ENCODE assay signal across 8 cellular contexts in genomic region chr19:2783781-2784145, GRCh38. TPM values are rescaled to one million over a fixed set of nuclear protein-coding genes. Genes with fewer than 3 reads are reported as not detected.
DNase-seq lines count a peak whose midpoint lies in the region; ATAC-seq and TF ChIP-seq lines count a peak whose summit lies in the region.

No MANE protein-coding gene starts in this region.

- peak overlapping the region; percentile 92 for H3K4me3 Mint-ChIP-seq in nephron progenitor cell

- peak overlapping the region; percentile 70 to 93 (median 82) for H3K4me2 ChIP-seq in BLaER1 treated with 17β-estradiol and CSF1 and Interleukin-3, amounts not matched to agents 10 nM and 100 nM

- H3K9me3 Mint-ChIP-seq in nephron progenitor cell, result peaks cover 10% of the 10 kb centered on the region

- H4K20me1 ChIP-seq in BLaER1 treated with 17β-estradiol and CSF1 and Interleukin-3, amounts not matched to agents 10 nM and 100 nM, result peaks cover 32 to 70% (median 55%) of the 10 kb centered on the region in 11 experiments; a peak in 21 of 22 replicates

- H3K36me3 ChIP-seq in BLaER1 treated with 17β-estradiol and CSF1 and Interleukin-3, amounts not matched to agents 10 nM and 100 nM, result peaks cover 0 to 51% (median 40%) of the 10 kb centered on the region in 11 experiments; a peak in 20 of 22 replicates
- H3K36me3 ChIP-seq in BE2C, result peaks cover 26% of the 10 kb centered on the region

- peak overlapping the region; percentile 98 for H3K27ac Mint-ChIP-seq in nephron progenitor cell

- H3K9ac ChIP-seq in BLaER1 treated with 17β-estradiol and CSF1 and Interleukin-3, amounts not matched to agents 10 nM and 100 nM, result peak overlapping the region in 8 of 11 experiments; percentile 94 to 99 (median 96); a peak in 15 of 22 replicates

- H3K9me3 ChIP-seq in BLaER1 treated with 17β-estradiol and CSF1 and Interleukin-3, amounts not matched to agents 10 nM and 100 nM (replicated peaks in 1 of 11), result no peaks in the 10 kb centered on the region
- H3K9me3 ChIP-seq in BE2C, result no peaks in the 10 kb centered on the region

- peak overlapping the region in 9 of 10 experiments; percentile 20 to 100 (median 97); a peak in 14 of 20 replicates for H3K4me3 ChIP-seq in BLaER1 treated with 17β-estradiol and CSF1 and Interleukin-3, amounts not matched to agents 10 nM and 100 nM
- peak overlapping the region; percentile 88 for H3K4me3 ChIP-seq in LNCaP clone FGC (ENCODE audit: low read depth, low read length)
- H3K4me3 ChIP-seq in choroid plexus epithelial cell (ENCODE audit: low read depth, low read length), result peak overlapping the region; percentile 46
- no peak overlapping the region for H3K4me3 ChIP-seq in BE2C (ENCODE audit: low read depth, low read length)

- H3K27ac ChIP-seq in BLaER1 treated with 17β-estradiol and CSF1 and Interleukin-3, amounts not matched to agents 10 nM and 100 nM, result peak overlapping the region in 10 of 11 experiments; percentile 24 to 99 (median 94); a peak in 19 of 22 replicates

- TF ChIP-seq CTCF in LNCaP clone FGC (IDR thresholded peaks at IDR 0.05; ENCODE audit: control insufficient read depth, extremely low read depth, insufficient read depth) (no peak), choroid plexus epithelial cell (conservative IDR thresholded peaks at IDR 0.05; ENCODE audit: low read depth, low read length) (no peak), nephron progenitor cell (IDR thresholded peaks at IDR 0.05) (no peak), BE2C (IDR thresholded peaks at IDR 0.05; ENCODE audit: low read depth, low read length) (no peak)

- ATAC-seq in GM21360 (IDR thresholded peaks at IDR 0.05; ENCODE audit: unreplicated experiment), result no peak

- DNase-seq in LNCaP clone FGC (ENCODE audit: low read depth) (no peak), choroid plexus epithelial cell (ENCODE audit: low read depth) (no peak), nephron progenitor cell (no peak), BE2C (no peak), NCI-H524 (lab: John Stamatoyannopoulos, UW) (no peak), dedifferentiated amniotic fluid mesenchymal stem cell (ENCODE audit: extremely low spot score) (no peak)

- H3K4me1 Mint-ChIP-seq in nephron progenitor cell, result peaks cover 58% of the 10 kb centered on the region

- peaks cover 3% of the 10 kb centered on the region for H3K27me3 Mint-ChIP-seq in nephron progenitor cell (ENCODE audit: low read depth, poor library complexity)

- H3K36me3 Mint-ChIP-seq in nephron progenitor cell (ENCODE audit: low read depth), result peaks cover 30% of the 10 kb centered on the region

- no peaks in the 10 kb centered on the region for H3K27me3 ChIP-seq in BLaER1 treated with 17β-estradiol and CSF1 and Interleukin-3, amounts not matched to agents 10 nM and 100 nM
- no peaks in the 10 kb centered on the region for H3K27me3 ChIP-seq in BE2C

- H3K4me1 ChIP-seq in BLaER1 treated with 17β-estradiol and CSF1 and Interleukin-3, amounts not matched to agents 10 nM and 100 nM, result peaks cover 61 to 84% (median 80%) of the 10 kb centered on the region in 10 experiments
- 0 out of 2 replicates have a peak, but pooled peaks cover 2% of the 10 kb centered on the region for H3K4me1 ChIP-seq in BE2C

RNA-seq across cellular contexts. Expression of gene SGTA, which starts 0.7 kb away (rescaled TPM):
- polyA plus RNA-seq in BE2C (2012; ENCODE audit: insufficient read depth, insufficient read length, low read depth), result 190 TPM

RNA-seq across cellular contexts. Expression of gene THOP1, which starts 1.5 kb away (rescaled TPM):
- polyA plus RNA-seq in BE2C (2012; ENCODE audit: insufficient read depth, insufficient read length, low read depth), result 102 TPM

RNA-seq across cellular contexts. Expression of gene ZNF554, which starts 35.9 kb away (rescaled TPM):
- 0.80 TPM for polyA plus RNA-seq in BE2C (2012; ENCODE audit: insufficient read depth, insufficient read length, low read depth)

RNA-seq across cellular contexts. Expression of gene SLC39A3, which starts 43.9 kb away (rescaled TPM):
- 159 TPM for polyA plus RNA-seq in BE2C (2012; ENCODE audit: insufficient read depth, insufficient read length, low read depth)

RNA-seq across cellular contexts. Expression of gene ZNF555, which starts 57.5 kb away (rescaled TPM):
- 5.7 TPM for polyA plus RNA-seq in BE2C (2012; ENCODE audit: insufficient read depth, insufficient read length, low read depth)
